ENCODE assay signal across 9 cellular contexts in the genomic region with DNA sequence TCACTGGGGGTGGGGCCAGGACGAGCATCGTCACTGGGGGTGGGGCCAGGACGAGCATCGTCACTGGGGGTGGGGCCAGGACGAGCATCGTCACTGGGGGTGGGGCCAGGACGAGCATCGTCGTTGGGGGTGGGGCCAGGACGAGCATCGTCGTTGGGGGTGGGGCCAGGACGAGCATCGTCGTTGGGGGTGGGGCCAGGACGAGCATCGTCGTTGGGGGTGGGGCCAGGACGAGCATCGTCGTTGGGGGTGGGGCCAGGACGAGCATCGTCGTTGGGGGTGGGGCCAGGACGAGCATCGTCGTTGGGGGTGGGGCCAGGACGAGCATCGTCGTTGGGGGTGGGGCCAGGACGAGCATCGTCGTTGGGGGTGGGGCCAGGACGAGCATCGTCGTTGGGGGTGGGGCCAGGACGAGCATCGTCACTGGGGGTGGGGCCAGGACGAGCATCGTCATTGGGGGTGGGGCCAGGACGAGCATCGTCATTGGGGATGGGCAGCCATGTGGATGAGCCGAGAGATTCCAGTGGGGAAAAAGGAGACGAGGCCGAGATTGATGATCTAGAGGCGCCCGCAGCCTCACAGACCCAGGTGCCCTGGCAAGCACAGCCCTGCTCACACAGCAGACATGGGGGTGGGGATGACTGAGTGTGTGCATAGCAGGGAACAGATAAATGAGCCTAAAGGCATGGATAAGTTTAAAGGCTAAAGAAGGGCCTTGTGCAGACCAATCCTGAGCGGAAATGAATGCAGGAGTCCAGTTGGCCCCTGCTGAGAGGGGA. TPM values are rescaled to one million over a fixed set of nuclear protein-coding genes. Genes with fewer than 3 reads are reported as not detected.
DNase-seq lines count a peak whose midpoint lies in the region; ATAC-seq, FAIRE-seq and TF ChIP-seq lines count a peak whose summit lies in the region.
"Not testable (repeated sequence)": the region's sequence is repeated elsewhere in the genome, so short reads cannot be mapped to it uniquely, and the experiment has no call there.
"Had no signal": no experiment of that assay in that cellular context is flagged by ENCODE, and none has a peak within 500 bp of the region (broad histone marks: within the 10 kb centered on the region; RNA-seq: fewer than 3 reads in every experiment).

No MANE protein-coding gene starts in this region.

- not testable (repeated sequence) for FAIRE-seq in A549 (lab: Jason Lieb, UNC)

- 13% methylated on average over 8 of the region's 48 CpGs for WGBS in A549 (ENCODE audit: missing lambda C conversion rate)

- H3K4me2 ChIP-seq in A549: peak overlapping the region; percentile 91

- POLR2A ChIA-PET in A549 (lab: Yijun Ruan, JAX): not testable (repeated sequence)

- H3K4me3 ChIP-seq in A549 (peak overlapping the region; percentile 38), GM06990 (replicated peaks; ENCODE audit: low read depth, low read length) (peak overlapping the region; percentile 42)

- not testable (repeated sequence) for H3K9me3 ChIP-seq in A549

- peak; percentile 88 to 91 for DNase-seq in A549 (ENCODE audit: low read depth in 1 of 2, low spot score in 1 of 2)
- peak; percentile 56 for DNase-seq in GM06990 (ENCODE audit: extremely low read depth, insufficient read length)
- DNase-seq in LoVo (ENCODE audit: low spot score): peak; percentile 22
- peak; percentile 56 for DNase-seq in SHP77 treated with DMSO at 0.1 percent for 48 hours (lab: John Stamatoyannopoulos, UW)
- DNase-seq in activated T-cell treated with anti-CD3 and anti-CD28 coated beads, Interleukin-2, amount 50 U/mL, for 1 hour: peak; percentile 75
- DNase-seq in cerebellum (ENCODE audit: low spot score): peak; percentile 92
- peak; percentile 54 to 58 for DNase-seq in hippocampal formation (lab: John Stamatoyannopoulos, UW)
- DNase-seq in retina: peak; percentile 67

- CTCF ChIA-PET in A549 (lab: Yijun Ruan, JAX): interaction anchor here (0.8 to 2.7 kb wide), 13 partner anchors 10 to 78 kb away, joined by 3 to 15 read pairs (median 5); partner anchors contain the start of gene OR2V2

- TF ChIP-seq EP300 in A549 (IDR thresholded peaks at IDR 0.05): not testable (repeated sequence)

- TF ChIP-seq CTCF in A549 (IDR thresholded peaks at IDR 0.05); GM06990 (IDR thresholded peaks at IDR 0.05; ENCODE audit: insufficient read depth, low read length, poor library complexity, severe bottlenecking): not testable (repeated sequence)

- not testable (repeated sequence) for TF ChIP-seq POLR2A in A549 (IDR thresholded peaks at IDR 0.05; ENCODE audit: low read length)

- H3K36me3 ChIP-seq in GM06990 (ENCODE audit: control insufficient read depth, insufficient read depth, low read length): not testable (repeated sequence)

- H3K27me3 ChIP-seq in GM06990 (replicated peaks; ENCODE audit: control insufficient read depth, insufficient read depth, low read length): not testable (repeated sequence)

- TF ChIP-seq RAD21 in A549 (conservative IDR thresholded peaks at IDR 0.05 in 1 of 2, IDR thresholded peaks at IDR 0.05 in 1 of 2): not testable (repeated sequence)

- peaks cover 22% of the 10 kb centered on the region for H3K4me1 ChIP-seq in A549

- peak; percentile 37 to 52 for ATAC-seq in A549

- peak overlapping the region; percentile 91 to 99 for H3K27ac ChIP-seq in A549

TF ChIP-seq in A549, 52 proteins besides CTCF, POLR2A, EP300 and RAD21:
- TF ChIP-seq EHF (CRISPR knock-in tag; IDR thresholded peaks at IDR 0.05) (peak; percentile 48; the same call in 1 of the 2 replicates), HEYL (CRISPR knock-in tag; IDR thresholded peaks at IDR 0.05) (peak; percentile 89), HOXB5 (CRISPR knock-in tag; IDR thresholded peaks at IDR 0.05) (peak; percentile 92; the same call in 1 of the 2 replicates), ZSCAN20 (CRISPR knock-in tag; IDR thresholded peaks at IDR 0.05) (peak; percentile 93), TP53 (CRISPR knock-in tag; IDR thresholded peaks at IDR 0.05) (peak; percentile 68; the same call in 1 of the 2 replicates), RNF2 (IDR thresholded peaks at IDR 0.05; ENCODE audit: borderline replicate concordance, low read depth) (0 out of 2 replicates have a peak, but pooled peaks have one; percentile 28), ATOH8 (CRISPR knock-in tag; IDR thresholded peaks at IDR 0.05; ENCODE audit: low read depth) (0 out of 2 replicates have a peak, but pooled peaks have one; percentile 74)
- TF ChIP-seq, protein P1, sequence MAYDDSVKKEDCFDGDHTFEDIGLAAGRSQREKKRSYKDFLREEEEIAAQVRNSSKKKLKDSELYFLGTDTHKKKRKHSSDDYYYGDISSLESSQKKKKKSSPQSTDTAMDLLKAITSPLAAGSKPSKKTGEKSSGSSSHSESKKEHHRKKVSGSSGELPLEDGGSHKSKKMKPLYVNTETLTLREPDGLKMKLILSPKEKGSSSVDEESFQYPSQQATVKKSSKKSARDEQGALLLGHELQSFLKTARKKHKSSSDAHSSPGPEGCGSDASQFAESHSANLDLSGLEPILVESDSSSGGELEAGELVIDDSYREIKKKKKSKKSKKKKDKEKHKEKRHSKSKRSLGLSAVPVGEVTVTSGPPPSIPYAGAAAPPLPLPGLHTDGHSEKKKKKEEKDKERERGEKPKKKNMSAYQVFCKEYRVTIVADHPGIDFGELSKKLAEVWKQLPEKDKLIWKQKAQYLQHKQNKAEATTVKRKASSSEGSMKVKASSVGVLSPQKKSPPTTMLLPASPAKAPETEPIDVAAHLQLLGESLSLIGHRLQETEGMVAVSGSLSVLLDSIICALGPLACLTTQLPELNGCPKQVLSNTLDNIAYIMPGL (CRISPR knock-in tag; IDR thresholded peaks at IDR 0.05; ENCODE audit: borderline replicate concordance): peak; percentile 73; the same call in 1 of the 2 replicates
- TF ChIP-seq, protein P2, sequence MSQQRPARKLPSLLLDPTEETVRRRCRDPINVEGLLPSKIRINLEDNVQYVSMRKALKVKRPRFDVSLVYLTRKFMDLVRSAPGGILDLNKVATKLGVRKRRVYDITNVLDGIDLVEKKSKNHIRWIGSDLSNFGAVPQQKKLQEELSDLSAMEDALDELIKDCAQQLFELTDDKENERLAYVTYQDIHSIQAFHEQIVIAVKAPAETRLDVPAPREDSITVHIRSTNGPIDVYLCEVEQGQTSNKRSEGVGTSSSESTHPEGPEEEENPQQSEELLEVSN (IDR thresholded peaks at IDR 0.05; ENCODE audit: borderline replicate concordance, low read depth): peak; percentile 91
- TF ChIP-seq, protein P3, sequence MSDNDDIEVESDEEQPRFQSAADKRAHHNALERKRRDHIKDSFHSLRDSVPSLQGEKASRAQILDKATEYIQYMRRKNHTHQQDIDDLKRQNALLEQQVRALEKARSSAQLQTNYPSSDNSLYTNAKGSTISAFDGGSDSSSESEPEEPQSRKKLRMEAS (IDR thresholded peaks at IDR 0.05): peak; percentile 93

RNA-seq across cellular contexts. Expression of gene OR2V2, which starts 13.6 kb away (rescaled TPM):
- polyA plus RNA-seq in A549 (2011; rRNA removed) (not detected in 2 replicates), A549 (2017; fragmentation: RNase III; extraction: RNeasy Plus Mini Kit Qiagen cat#74134 plus additional on column Dnase treatment) (not detected in 3 replicates)
- polyA plus RNA-seq in A549 (2012; cell fraction: cytosol; rRNA removed): not detected in 2 replicates
- not detected in 2 replicates for polyA plus RNA-seq in A549 (2012; cell fraction: nucleus; rRNA removed)
- not detected in 2 replicates for polyA minus RNA-seq in A549 (2011; rRNA and poly(A)+ RNA removed)
- total RNA-seq in cerebellum: not detected
- total RNA-seq: temporal lobe had no signal

RNA-seq across cellular contexts. Expression of gene OR2V1, which starts 30.0 kb away (rescaled TPM):
- not detected in 2 replicates for polyA plus RNA-seq in A549 (2011; rRNA removed)
- polyA plus RNA-seq in A549 (2012; cell fraction: cytosol; rRNA removed): not detected in 2 replicates
- polyA plus RNA-seq in A549 (2012; cell fraction: nucleus; rRNA removed): not detected in 2 replicates
- polyA plus RNA-seq in A549 (2017; fragmentation: RNase III; extraction: RNeasy Plus Mini Kit Qiagen cat#74134 plus additional on column Dnase treatment): not detected in 3 replicates
- not detected in 2 replicates for polyA minus RNA-seq in A549 (2011; rRNA and poly(A)+ RNA removed)
- total RNA-seq in cerebellum: not detected
- total RNA-seq: temporal lobe had no signal

RNA-seq across cellular contexts. Expression of gene TRIM7, which starts 44.1 kb away (rescaled TPM):
- polyA plus RNA-seq in A549 (2011; rRNA removed): 20.4 and 30.7 TPM in 2 replicates
- polyA plus RNA-seq in A549 (2012; cell fraction: cytosol; rRNA removed): 27.2 and 28.7 TPM in 2 replicates
- polyA plus RNA-seq in A549 (2012; cell fraction: nucleus; rRNA removed): 20.4 and 25.4 TPM in 2 replicates
- 21.8 to 23.2 TPM (median 23.1 TPM) in 3 replicates for polyA plus RNA-seq in A549 (2017; fragmentation: RNase III; extraction: RNeasy Plus Mini Kit Qiagen cat#74134 plus additional on column Dnase treatment)
- 5.3 and 5.6 TPM in 2 replicates for polyA minus RNA-seq in A549 (2011; rRNA and poly(A)+ RNA removed)
- total RNA-seq in cerebellum: 3.0 TPM

Comparison
In these comparisons a context has a peak if more than half of its experiments do, and no peak if none do; other contexts are left out.
1. Peak in every context shown above with its lines: DNase-seq, ATAC-seq, H3K4me3 ChIP-seq and H3K27ac ChIP-seq.
2. DNase-seq: peak in every context shown above with its lines; median percentile 92 in cerebellum; 90 in A549; 75 in activated T-cell treated with anti-CD3 and anti-CD28 coated beads, Interleukin-2, amount 50 U/mL, for 1 hour; 67 in retina; 56 in GM06990; 56 in SHP77 treated with DMSO at 0.1 percent for 48 hours; 56 in hippocampal formation; 22 in LoVo.